Comparison of ENCODE assay signal across 19 cellular contexts in genomic region chr11:9228086-9228485, GRCh38. TPM values are rescaled to one million over a fixed set of nuclear protein-coding genes. Genes with fewer than 3 reads are reported as not detected.
DNase-seq lines count a peak whose midpoint lies in the region; ATAC-seq and TF ChIP-seq lines count a peak whose summit lies in the region.
"Had no signal": no experiment of that assay in that cellular context is flagged by ENCODE, and none has a peak within 500 bp of the region (broad histone marks: within the 10 kb centered on the region; RNA-seq: fewer than 3 reads in every experiment).

No MANE protein-coding gene starts in this region.

- peaks cover 89% of the 10 kb centered on the region for H3K79me2 ChIP-seq in GM23338 (replicated peaks; ENCODE audit: insufficient read depth)

- H3K9ac ChIP-seq in endodermal cell (ENCODE audit: extremely low read depth, low read length, poor library complexity, severe bottlenecking): no peak overlapping the region
- H3K9ac ChIP-seq: BLaER1, GM23248 had no signal

- H3K27ac Mint-ChIP-seq in GM23338 (no peak overlapping the region), endodermal cell (peak overlapping the region; percentile 85), osteocyte (ENCODE audit: unreplicated experiment) (no peak overlapping the region)
- H3K27ac Mint-ChIP-seq: CD4-positive, alpha-beta memory T cell had no signal

- H3K27ac ChIP-seq in GM23338 (ENCODE audit: low read depth): no peak overlapping the region
- H3K27ac ChIP-seq in endodermal cell (ENCODE audit: low read depth, low read length): no peak overlapping the region
- H3K27ac ChIP-seq in SJCRH30: no peak overlapping the region
- H3K27ac ChIP-seq: BLaER1, GM23248 had no signal

- no peak overlapping the region for H3K4me3 Mint-ChIP-seq in GM23338
- H3K4me3 Mint-ChIP-seq in endodermal cell: no peak overlapping the region
- no peak overlapping the region for H3K4me3 Mint-ChIP-seq in osteocyte (ENCODE audit: unreplicated experiment)
- H3K4me3 Mint-ChIP-seq: CD4-positive, alpha-beta memory T cell had no signal

- H3K27me3 ChIP-seq in GM23338 (ENCODE audit: insufficient read depth): peaks cover 26% of the 10 kb centered on the region
- no peaks in the 10 kb centered on the region for H3K27me3 ChIP-seq in endodermal cell (ENCODE audit: control insufficient read depth, insufficient read depth, low read length, poor library complexity, severe bottlenecking)
- H3K27me3 ChIP-seq in SJCRH30: no peaks in the 10 kb centered on the region
- H3K27me3 ChIP-seq: BLaER1 had no signal

- peaks cover 30% of the 10 kb centered on the region for H3K27me3 Mint-ChIP-seq in GM23338 (ENCODE audit: insufficient read depth, low read depth, poor library complexity)
- peaks cover 9% of the 10 kb centered on the region for H3K27me3 Mint-ChIP-seq in endodermal cell (ENCODE audit: insufficient read depth)
- no peaks in the 10 kb centered on the region for H3K27me3 Mint-ChIP-seq in osteocyte (ENCODE audit: unreplicated experiment)
- H3K27me3 Mint-ChIP-seq: CD4-positive, alpha-beta memory T cell had no signal

- peaks cover 32% of the 10 kb centered on the region for H4K20me1 ChIP-seq in GM23338 (replicated peaks; ENCODE audit: insufficient read depth)

- H3K4me1 ChIP-seq in GM23338 (ENCODE audit: insufficient read depth) (peaks cover 33% of the 10 kb centered on the region), endodermal cell (ENCODE audit: control insufficient read depth, insufficient read depth, low read length) (peaks cover 9% of the 10 kb centered on the region), SJCRH30 (no peaks in the 10 kb centered on the region; the same call in 1 of the 2 replicates)

- H3K9me3 Mint-ChIP-seq in GM23338 (no peaks in the 10 kb centered on the region), endodermal cell (no peaks in the 10 kb centered on the region), osteocyte (ENCODE audit: unreplicated experiment) (no peaks in the 10 kb centered on the region)
- H3K9me3 Mint-ChIP-seq: CD4-positive, alpha-beta memory T cell had no signal

- DNase-seq in GM23338 (ENCODE audit: low spot score): peak; percentile 30
- DNase-seq in NCI-H82 treated with DMSO at 0.1 percent for 48 hours (lab: John Stamatoyannopoulos, UW; ENCODE audit: unreplicated experiment): peak; percentile 46
- DNase-seq in endodermal cell: peak; percentile 64
- peak; percentile 8 for DNase-seq in osteocyte (ENCODE audit: extremely low spot score, unreplicated experiment)
- DNase-seq in activated CD4-positive, alpha-beta T cell treated with anti-CD3 and anti-CD28 coated beads for 4 hours: no peak
- DNase-seq in SJCRH30: no peak
- DNase-seq: Calu3; CD4-positive, alpha-beta memory T cell; GF-D8; GM23248; NCI-H1105 treated with DMSO at 0.1 percent for 48 hours; NCI-H1930; NCI-H526 treated with DMSO at 0.1 percent for 48 hours; OCI-M1; SHP77 had no signal

- H3K36me3 ChIP-seq in GM23338 (ENCODE audit: insufficient read depth) (no peaks in the 10 kb centered on the region), endodermal cell (ENCODE audit: control insufficient read depth, insufficient read depth, low read length) (no peaks in the 10 kb centered on the region), SJCRH30 (no peaks in the 10 kb centered on the region)

- H2AFZ ChIP-seq in GM23338: no peak overlapping the region
- H2AFZ ChIP-seq: GM23248 had no signal

- H3K4me1 Mint-ChIP-seq in GM23338 (peaks cover 44% of the 10 kb centered on the region), endodermal cell (peaks cover 40% of the 10 kb centered on the region), osteocyte (ENCODE audit: unreplicated experiment) (peaks cover 54% of the 10 kb centered on the region)

- WGBS in endodermal cell (ENCODE audit: insufficient coverage in 1 of 2, insufficient read length in 1 of 2), 2 experiments: 63 to 80% methylated on average over 2 to 4 of the region's 5 CpGs

- no peaks in the 10 kb centered on the region for H3F3A ChIP-seq in GM23338 (replicated peaks; ENCODE audit: low read depth)

- H3K36me3 Mint-ChIP-seq in GM23338 (ENCODE audit: low read depth) (no peaks in the 10 kb centered on the region), endodermal cell (ENCODE audit: low read depth) (peaks cover 6% of the 10 kb centered on the region), osteocyte (ENCODE audit: unreplicated experiment) (no peaks in the 10 kb centered on the region)
- H3K36me3 Mint-ChIP-seq: CD4-positive, alpha-beta memory T cell had no signal

- H3K9me3 ChIP-seq in endodermal cell (ENCODE audit: control insufficient read depth, low read length) (no peaks in the 10 kb centered on the region), SJCRH30 (replicated peaks) (no peaks in the 10 kb centered on the region)
- H3K9me3 ChIP-seq: BLaER1 had no signal

- no peak for ATAC-seq in GM23338
- no peak for ATAC-seq in HG03521 (IDR thresholded peaks at IDR 0.05; ENCODE audit: unreplicated experiment)
- ATAC-seq: HCT116, K562 had no signal

- H3K4me3 ChIP-seq in GM23338: no peak overlapping the region
- no peak overlapping the region for H3K4me3 ChIP-seq in endodermal cell (ENCODE audit: low read length)
- no peak overlapping the region for H3K4me3 ChIP-seq in SJCRH30
- H3K4me3 ChIP-seq: BLaER1, GM23248, K562 had no signal

- TF ChIP-seq CTCF in GM23338 (conservative IDR thresholded peaks at IDR 0.05; ENCODE audit: low read depth in 2 of 2): no peak
- no peak for TF ChIP-seq CTCF in endodermal cell (conservative IDR thresholded peaks at IDR 0.05)
- TF ChIP-seq CTCF in osteocyte (IDR thresholded peaks at IDR 0.05): no peak

- H3K4me2 ChIP-seq in GM23338: no peak overlapping the region; the same call in 1 of the 2 replicates
- H3K4me2 ChIP-seq: BLaER1 had no signal

- no peaks in the 10 kb centered on the region for H3K9me2 ChIP-seq in GM23338 (ENCODE audit: insufficient read depth)

TF ChIP-seq in GM23338, 12 proteins besides CTCF, POLR2A, EP300 and RAD21 (continues in another document):
- TF ChIP-seq JUNB (IDR thresholded peaks at IDR 0.05; ENCODE audit: unreplicated experiment): no peak
- no peak for TF ChIP-seq ZNF331 (CRISPR knock-in tag; IDR thresholded peaks at IDR 0.05; ENCODE audit: low read depth)
- TF ChIP-seq NANOG (IDR thresholded peaks at IDR 0.05; ENCODE audit: borderline replicate concordance): no peak
- no peak for TF ChIP-seq REST (IDR thresholded peaks at IDR 0.05; ENCODE audit: unreplicated experiment)
- no peak for TF ChIP-seq STAT1 (IDR thresholded peaks at IDR 0.05; ENCODE audit: unreplicated experiment)
- no peak for TF ChIP-seq POLR2AphosphoS5 (IDR thresholded peaks at IDR 0.05; ENCODE audit: low read depth)

RNA-seq across cellular contexts. Expression of gene DENND5A, which starts 37.1 kb away (rescaled TPM):
- total RNA-seq in GM23338 (2014; rRNA removed; shearing (Covaris generic)): 49.1 and 56.3 TPM in 2 replicates
- polyA plus RNA-seq in GM23338 (2016; fragmentation: Nextera tagmentation; extraction: Ambion mirVana): 25.6 and 28.1 TPM in 2 replicates
- 100 to 1,000 TPM; 119 to 171 TPM for total RNA-seq in endodermal cell
- polyA plus RNA-seq in endodermal cell (2013, experiment 1 of 2): 97.0 TPM
- 94.8 TPM for polyA plus RNA-seq in endodermal cell (2013, experiment 2 of 2)
- 115 and 122 TPM in 2 replicates for total RNA-seq in osteocyte
- total RNA-seq in SJCRH30 (2014; rRNA removed; shearing (Covaris generic)): 105 and 113 TPM in 2 replicates

Comparison
In these comparisons a context has a peak if more than half of its experiments do, and no peak if none do; other contexts are left out.
1. DNase-seq: peak in GM23338 (single experiment), NCI-H82 treated with DMSO at 0.1 percent for 48 hours (single experiment), endodermal cell (single experiment) and osteocyte (single experiment); none in activated CD4-positive, alpha-beta T cell treated with anti-CD3 and anti-CD28 coated beads for 4 hours (0 of 2) and SJCRH30 (0 of 2).